ENCODE assay signal across 1 cellular context in genomic region chr1:67664048-67664447, GRCh38.
TF ChIP-seq lines count a peak whose summit lies in the region.

No MANE protein-coding gene starts in this region.

TF ChIP-seq in HepG2, 621 proteins besides CTCF, POLR2A, EP300 and RAD21 (continued from another document and continues in another):
- TF ChIP-seq ARID4A (CRISPR knock-in tag; IDR thresholded peaks at IDR 0.05; ENCODE audit: borderline replicate concordance), result no peak
- TF ChIP-seq, protein P1, sequence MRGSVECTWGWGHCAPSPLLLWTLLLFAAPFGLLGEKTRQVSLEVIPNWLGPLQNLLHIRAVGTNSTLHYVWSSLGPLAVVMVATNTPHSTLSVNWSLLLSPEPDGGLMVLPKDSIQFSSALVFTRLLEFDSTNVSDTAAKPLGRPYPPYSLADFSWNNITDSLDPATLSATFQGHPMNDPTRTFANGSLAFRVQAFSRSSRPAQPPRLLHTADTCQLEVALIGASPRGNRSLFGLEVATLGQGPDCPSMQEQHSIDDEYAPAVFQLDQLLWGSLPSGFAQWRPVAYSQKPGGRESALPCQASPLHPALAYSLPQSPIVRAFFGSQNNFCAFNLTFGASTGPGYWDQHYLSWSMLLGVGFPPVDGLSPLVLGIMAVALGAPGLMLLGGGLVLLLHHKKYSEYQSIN (CRISPR knock-in tag; IDR thresholded peaks at IDR 0.05; ENCODE audit: borderline replicate concordance), result no peak
- TF ChIP-seq GLI4 (CRISPR knock-in tag; IDR thresholded peaks at IDR 0.05; ENCODE audit: borderline replicate concordance), result no peak
- no peak for TF ChIP-seq ZNF761 (CRISPR knock-in tag; conservative IDR thresholded peaks at IDR 0.05)
- TF ChIP-seq, protein P2, sequence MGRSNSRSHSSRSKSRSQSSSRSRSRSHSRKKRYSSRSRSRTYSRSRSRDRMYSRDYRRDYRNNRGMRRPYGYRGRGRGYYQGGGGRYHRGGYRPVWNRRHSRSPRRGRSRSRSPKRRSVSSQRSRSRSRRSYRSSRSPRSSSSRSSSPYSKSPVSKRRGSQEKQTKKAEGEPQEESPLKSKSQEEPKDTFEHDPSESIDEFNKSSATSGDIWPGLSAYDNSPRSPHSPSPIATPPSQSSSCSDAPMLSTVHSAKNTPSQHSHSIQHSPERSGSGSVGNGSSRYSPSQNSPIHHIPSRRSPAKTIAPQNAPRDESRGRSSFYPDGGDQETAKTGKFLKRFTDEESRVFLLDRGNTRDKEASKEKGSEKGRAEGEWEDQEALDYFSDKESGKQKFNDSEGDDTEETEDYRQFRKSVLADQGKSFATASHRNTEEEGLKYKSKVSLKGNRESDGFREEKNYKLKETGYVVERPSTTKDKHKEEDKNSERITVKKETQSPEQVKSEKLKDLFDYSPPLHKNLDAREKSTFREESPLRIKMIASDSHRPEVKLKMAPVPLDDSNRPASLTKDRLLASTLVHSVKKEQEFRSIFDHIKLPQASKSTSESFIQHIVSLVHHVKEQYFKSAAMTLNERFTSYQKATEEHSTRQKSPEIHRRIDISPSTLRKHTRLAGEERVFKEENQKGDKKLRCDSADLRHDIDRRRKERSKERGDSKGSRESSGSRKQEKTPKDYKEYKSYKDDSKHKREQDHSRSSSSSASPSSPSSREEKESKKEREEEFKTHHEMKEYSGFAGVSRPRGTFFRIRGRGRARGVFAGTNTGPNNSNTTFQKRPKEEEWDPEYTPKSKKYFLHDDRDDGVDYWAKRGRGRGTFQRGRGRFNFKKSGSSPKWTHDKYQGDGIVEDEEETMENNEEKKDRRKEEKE (IDR thresholded peaks at IDR 0.05), result no peak
- TF ChIP-seq NCOA2 (CRISPR knock-in tag; IDR thresholded peaks at IDR 0.05), result peak; percentile 85
- no peak for TF ChIP-seq ZNF782 (CRISPR knock-in tag; IDR thresholded peaks at IDR 0.05; ENCODE audit: borderline replicate concordance)
- TF ChIP-seq ZFAT (CRISPR knock-in tag; conservative IDR thresholded peaks at IDR 0.05), result no peak
- no peak for TF ChIP-seq ZNF3 (CRISPR knock-in tag; IDR thresholded peaks at IDR 0.05)
- no peak for TF ChIP-seq SETDB1 (CRISPR knock-in tag; IDR thresholded peaks at IDR 0.05; ENCODE audit: borderline replicate concordance)
- no peak for TF ChIP-seq AGO2 (optimal IDR thresholded peaks at IDR 0.05; ENCODE audit: low read depth, low read length)
- peak; percentile 67; the same call in 1 of the 2 replicates for TF ChIP-seq RERE (CRISPR knock-in tag; IDR thresholded peaks at IDR 0.05; ENCODE audit: low read depth)
- TF ChIP-seq ZNF292 (CRISPR knock-in tag; IDR thresholded peaks at IDR 0.05; ENCODE audit: borderline replicate concordance, low read depth), result no peak
- TF ChIP-seq CBX5 (CRISPR knock-in tag; IDR thresholded peaks at IDR 0.05; ENCODE audit: borderline replicate concordance), result no peak
- TF ChIP-seq ASH2L (IDR thresholded peaks at IDR 0.05; ENCODE audit: insufficient read length, low read depth, low read length), result peak; percentile 33
- peak; percentile 93 for TF ChIP-seq ISL2 (CRISPR knock-in tag; IDR thresholded peaks at IDR 0.05)
- no peak for TF ChIP-seq ZNF570 (CRISPR knock-in tag; IDR thresholded peaks at IDR 0.05; ENCODE audit: borderline replicate concordance)
- no peak for TF ChIP-seq ZKSCAN5 (CRISPR knock-in tag; IDR thresholded peaks at IDR 0.05)
- no peak for TF ChIP-seq MAX (IDR thresholded peaks at IDR 0.05)
- TF ChIP-seq, protein P3, sequence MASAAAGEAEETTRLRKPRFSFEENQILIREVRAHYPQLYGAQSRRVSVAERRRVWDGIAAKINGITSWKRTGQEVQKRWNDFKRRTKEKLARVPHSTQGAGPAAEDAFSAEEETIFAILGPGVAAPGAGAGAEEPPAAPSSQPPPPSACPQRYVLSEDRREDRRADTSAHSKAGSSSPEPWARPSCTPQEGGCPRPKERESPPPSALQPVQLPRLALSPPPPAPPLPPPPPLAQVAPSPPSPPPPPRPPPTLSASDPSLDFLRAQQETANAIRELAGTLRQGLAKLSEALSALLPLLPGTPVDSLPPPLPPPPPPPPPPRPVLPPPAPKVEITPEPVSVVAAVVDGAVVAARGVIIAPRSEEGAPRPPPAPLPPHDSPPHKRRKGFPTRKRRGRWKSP (CRISPR knock-in tag; IDR thresholded peaks at IDR 0.05), result no peak
- peak; percentile 57; the same call in 1 of the 2 replicates for TF ChIP-seq MED1 (CRISPR knock-in tag; IDR thresholded peaks at IDR 0.05)
- TF ChIP-seq GZF1 (CRISPR knock-in tag; IDR thresholded peaks at IDR 0.05), result no peak
- TF ChIP-seq ZNF556 (CRISPR knock-in tag; IDR thresholded peaks at IDR 0.05; ENCODE audit: borderline replicate concordance), result no peak
- TF ChIP-seq HHEX (CRISPR knock-in tag; IDR thresholded peaks at IDR 0.05), result 0 out of 2 replicates have a peak, but pooled peaks have one; percentile 16
- TF ChIP-seq ZBTB40 (IDR thresholded peaks at IDR 0.05), result no peak
- TF ChIP-seq ZBTB40 (CRISPR knock-in tag; IDR thresholded peaks at IDR 0.05), result no peak
- no peak for TF ChIP-seq BCL3 (CRISPR knock-in tag; IDR thresholded peaks at IDR 0.05)
- TF ChIP-seq DNMT3B (CRISPR knock-in tag; conservative IDR thresholded peaks at IDR 0.05), result no peak
